ENCODE assay signal across 10 cellular contexts in the genomic region with DNA sequence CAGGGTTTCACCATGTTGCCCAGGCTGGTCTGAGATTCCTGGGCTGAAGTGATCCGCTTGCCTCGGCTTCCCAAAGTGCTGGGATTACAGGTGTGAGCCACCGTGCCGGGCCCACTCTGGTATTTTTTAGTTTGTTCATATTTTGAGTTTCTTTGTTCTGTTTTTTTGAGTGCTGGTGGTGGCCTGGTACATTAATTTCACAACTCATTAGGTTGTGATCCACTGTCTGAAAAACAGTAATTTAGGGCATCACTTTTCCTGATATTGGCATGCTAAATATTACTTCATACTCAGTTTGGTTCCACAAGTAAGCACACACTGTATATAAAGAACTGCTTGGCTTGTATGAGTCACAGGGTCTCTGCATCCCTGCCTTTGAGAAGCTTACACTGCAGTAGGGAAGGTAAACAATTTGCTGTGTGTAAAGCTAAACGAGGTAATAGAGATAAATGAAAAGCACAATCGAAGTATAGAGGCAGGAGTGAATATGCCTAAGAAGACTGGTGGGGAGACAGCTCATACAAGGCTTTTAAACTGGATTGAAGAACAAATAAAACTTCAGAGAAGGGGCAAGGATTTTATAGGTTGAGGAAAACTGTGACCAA. TPM values are rescaled to one million over a fixed set of nuclear protein-coding genes. Genes with fewer than 3 reads are reported as not detected.
A peak's percentile ranks its signal among the peaks of the same experiment; 100 is the strongest.
DNase-seq lines count a peak whose midpoint lies in the region; ATAC-seq and TF ChIP-seq lines count a peak whose summit lies in the region.
"Had no signal": no experiment of that assay in that cellular context is flagged by ENCODE, and none has a peak within 500 bp of the region (broad histone marks: within the 10 kb centered on the region; RNA-seq: fewer than 3 reads in every experiment).

No MANE protein-coding gene starts in this region.

- ATAC-seq in naive thymus-derived CD4-positive, alpha-beta T cell = peak; percentile 31
- ATAC-seq in GM18517 (IDR thresholded peaks at IDR 0.05; ENCODE audit: unreplicated experiment) (no peak), omental fat pad (ENCODE audit: low FRiP score) (no peak)

- H3K27ac ChIP-seq in ACC112 (ENCODE audit: low read depth, low read length) (0 out of 2 replicates have a peak overlapping the region, but pooled peaks have one; percentile 16), dorsolateral prefrontal cortex (peak overlapping the region in 38 of 59 donors; percentile 0 to 71 (median 30)), WERI-Rb-1 (no peak overlapping the region)
- no peak overlapping the region for H3K27ac ChIP-seq in naive thymus-derived CD4-positive, alpha-beta T cell (ENCODE audit: low read depth, low read length)

- peaks cover 30% of the 10 kb centered on the region for H3K4me1 ChIP-seq in ACC112 (ENCODE audit: control insufficient read depth, insufficient read depth, low read length, unreplicated experiment)
- peaks cover 0 to 5% of the 10 kb centered on the region in 2 donors for H3K4me1 ChIP-seq in naive thymus-derived CD4-positive, alpha-beta T cell (ENCODE audit: control insufficient read depth in 2 of 2, insufficient read depth in 2 of 2, low read length in 2 of 2)

- no peaks in the 10 kb centered on the region for H3K9me3 Mint-ChIP-seq in naive thymus-derived CD4-positive, alpha-beta T cell
- H3K9me3 Mint-ChIP-seq in activated T-helper 2 cell treated with anti-CD3 and anti-CD28 coated beads, Interferon-gamma antibody, Interleukin-2, Interleukin-4, amounts not matched to agents 10 μg/mL and 5 μg/mL and 100 μg/mL, durations not matched to agents 14 hours and 24 hours and 36 hours = no peaks in the 10 kb centered on the region
- H3K9me3 Mint-ChIP-seq: IgD-negative memory B cell had no signal

- H3K4me3 ChIP-seq in ACC112 (ENCODE audit: low read depth, low read length) (0 out of 2 replicates have a peak overlapping the region, but pooled peaks have one; percentile 15), dorsolateral prefrontal cortex (peak overlapping the region in 1 of 59 donors; percentile 4), WERI-Rb-1 (ENCODE audit: low read depth, low read length) (no peak overlapping the region)
- no peak overlapping the region for H3K4me3 ChIP-seq in naive thymus-derived CD4-positive, alpha-beta T cell (ENCODE audit: low read length)

- peaks cover 0 to 6% (median 0%) of the 10 kb centered on the region in 5 donors for H3K36me3 Mint-ChIP-seq in naive thymus-derived CD4-positive, alpha-beta T cell
- peaks cover 12% of the 10 kb centered on the region for H3K36me3 Mint-ChIP-seq in activated T-helper 2 cell treated with anti-CD3 and anti-CD28 coated beads, Interferon-gamma antibody, Interleukin-2, Interleukin-4, amounts not matched to agents 10 μg/mL and 5 μg/mL and 100 μg/mL, durations not matched to agents 14 hours and 24 hours and 36 hours (ENCODE audit: low read depth)

- H3K36me3 ChIP-seq in ACC112 (ENCODE audit: insufficient read depth, low read length) (no peaks in the 10 kb centered on the region), WERI-Rb-1 (peaks cover 26% of the 10 kb centered on the region)
- no peaks in the 10 kb centered on the region for H3K36me3 ChIP-seq in naive thymus-derived CD4-positive, alpha-beta T cell (ENCODE audit: control insufficient read depth in 2 of 3, insufficient read depth in 3 of 3, low read length in 3 of 3)

- peaks cover 36 to 64% (median 54%) of the 10 kb centered on the region in 7 donors for H3K4me1 Mint-ChIP-seq in naive thymus-derived CD4-positive, alpha-beta T cell
- peaks cover 30% of the 10 kb centered on the region for H3K4me1 Mint-ChIP-seq in activated T-helper 2 cell treated with anti-CD3 and anti-CD28 coated beads, Interferon-gamma antibody, Interleukin-2, Interleukin-4, amounts not matched to agents 10 μg/mL and 5 μg/mL and 100 μg/mL, durations not matched to agents 14 hours and 24 hours and 36 hours (ENCODE audit: low read depth)

- no peak overlapping the region for H3K4me3 Mint-ChIP-seq in naive thymus-derived CD4-positive, alpha-beta T cell
- H3K4me3 Mint-ChIP-seq in activated T-helper 2 cell treated with anti-CD3 and anti-CD28 coated beads, Interferon-gamma antibody, Interleukin-2, Interleukin-4, amounts not matched to agents 10 μg/mL and 5 μg/mL and 100 μg/mL, durations not matched to agents 14 hours and 24 hours and 36 hours (ENCODE audit: low read depth) = no peak overlapping the region
- H3K4me3 Mint-ChIP-seq: IgD-negative memory B cell had no signal

- no peak for TF ChIP-seq CTCF in dorsolateral prefrontal cortex (IDR thresholded peaks at IDR 0.05 in 54 of 56, conservative IDR thresholded peaks at IDR 0.05 in 2 of 56; ENCODE audit: low read depth in 1 of 56, partially characterized antibody in 56 of 56)
- no peak for TF ChIP-seq CTCF in WERI-Rb-1 (IDR thresholded peaks at IDR 0.05; ENCODE audit: low read depth, low read length)
- no peak for TF ChIP-seq CTCF in omental fat pad (IDR thresholded peaks at IDR 0.05)

- CTCF ChIA-PET in naive thymus-derived CD4-positive, alpha-beta T cell (lab: Charles Lee) = interaction anchor here (0.7 kb wide), 1 partner anchor 35 kb away, joined by 5 read pairs; no protein-coding TSS in a partner anchor

- POLR2A ChIA-PET in naive thymus-derived CD4-positive, alpha-beta T cell (lab: Charles Lee) = no interaction called here

- H3K27me3 Mint-ChIP-seq in naive thymus-derived CD4-positive, alpha-beta T cell = no peaks in the 10 kb centered on the region
- H3K27me3 Mint-ChIP-seq in activated T-helper 2 cell treated with anti-CD3 and anti-CD28 coated beads, Interferon-gamma antibody, Interleukin-2, Interleukin-4, amounts not matched to agents 10 μg/mL and 5 μg/mL and 100 μg/mL, durations not matched to agents 14 hours and 24 hours and 36 hours (ENCODE audit: low read depth) = no peaks in the 10 kb centered on the region
- H3K27me3 Mint-ChIP-seq: IgD-negative memory B cell had no signal

- intact Hi-C loops in dorsolateral prefrontal cortex (cut with DNase I) = loop anchor here (10.0 kb wide), 3 partner anchors 165 to 445 kb away; a partner anchor contains a TSS
- intact Hi-C loops in naive thymus-derived CD4-positive, alpha-beta T cell (cut with micrococcal nuclease) = no loop called here
- intact Hi-C loops in activated T-helper 2 cell treated with anti-CD3 and anti-CD28 coated beads, Interferon-gamma antibody, Interleukin-2, Interleukin-4, amounts not matched to agents 10 μg/mL and 5 μg/mL and 100 μg/mL, durations not matched to agents 14 hours and 24 hours and 36 hours (cut with micrococcal nuclease) = no loop called here

- DNase-seq in M059J (ENCODE audit: low read depth) = peak; percentile 61
- DNase-seq in dorsolateral prefrontal cortex = no peak
- DNase-seq in naive thymus-derived CD4-positive, alpha-beta T cell = no peak
- no peak for DNase-seq in WERI-Rb-1
- no peak for DNase-seq in activated T-helper 2 cell treated with anti-CD3 and anti-CD28 coated beads, Interferon-gamma antibody, Interleukin-2, Interleukin-4, amounts not matched to agents 10 μg/mL and 5 μg/mL and 100 μg/mL, durations not matched to agents 14 hours and 24 hours and 36 hours (ENCODE audit: low spot score)
- no peak for DNase-seq in omental fat pad (ENCODE audit: low spot score)
- DNase-seq: substantia nigra had no signal

- H2AFZ ChIP-seq in ACC112 (ENCODE audit: low read length, unreplicated experiment) = no peak overlapping the region

- H3K79me2 ChIP-seq in ACC112 (ENCODE audit: control insufficient read depth, insufficient read depth, low read length, unreplicated experiment) = peaks cover 44% of the 10 kb centered on the region

- H3K9me3 ChIP-seq in naive thymus-derived CD4-positive, alpha-beta T cell (ENCODE audit: control insufficient read depth in 2 of 3, low read length in 3 of 3) = no peaks in the 10 kb centered on the region
- H3K9me3 ChIP-seq in WERI-Rb-1 (ENCODE audit: severe bottlenecking) = no peaks in the 10 kb centered on the region

- peak overlapping the region in 7 of 9 donors; percentile 2 to 49 (median 5) for H3K27ac Mint-ChIP-seq in naive thymus-derived CD4-positive, alpha-beta T cell
- H3K27ac Mint-ChIP-seq in activated T-helper 2 cell treated with anti-CD3 and anti-CD28 coated beads, Interferon-gamma antibody, Interleukin-2, Interleukin-4, amounts not matched to agents 10 μg/mL and 5 μg/mL and 100 μg/mL, durations not matched to agents 14 hours and 24 hours and 36 hours = no peak overlapping the region

- H3K27me3 ChIP-seq in ACC112 (ENCODE audit: insufficient read depth, low read length) = no peaks in the 10 kb centered on the region
- no peaks in the 10 kb centered on the region for H3K27me3 ChIP-seq in dorsolateral prefrontal cortex
- H3K27me3 ChIP-seq in naive thymus-derived CD4-positive, alpha-beta T cell (ENCODE audit: control insufficient read depth in 2 of 2, insufficient read depth in 2 of 2, low read length in 2 of 2) = no peaks in the 10 kb centered on the region
- no peaks in the 10 kb centered on the region for H3K27me3 ChIP-seq in WERI-Rb-1 (ENCODE audit: insufficient read depth, low read depth, severe bottlenecking)

RNA-seq across cellular contexts. Expression of a gene that starts 7.7 kb away (rescaled TPM):
- total RNA-seq in M059J (2014; rRNA removed; shearing (Covaris generic)) = 22.4 and 29.1 TPM in 2 replicates
- total RNA-seq in dorsolateral prefrontal cortex (100 to 1,000 TPM in 27 of 120 experiments, 10 to 100 TPM in 93; 71.9 to 121 (median 93.6) TPM), omental fat pad (10 to 100 TPM; 21.3 to 41.9 (median 33.6) TPM)
- 10 to 100 TPM; 25.5 to 42.1 (median 41.0) TPM for total RNA-seq in naive thymus-derived CD4-positive, alpha-beta T cell
- polyA plus RNA-seq in naive thymus-derived CD4-positive, alpha-beta T cell = 10 to 100 TPM; 11.7 to 14.7 TPM
- 29.3 and 32.6 TPM in 2 replicates for total RNA-seq in activated T-helper 2 cell treated with anti-CD3 and anti-CD28 coated beads, Interferon-gamma antibody, Interleukin-2, Interleukin-4, amounts not matched to agents 10 μg/mL and 5 μg/mL and 100 μg/mL, durations not matched to agents 14 hours and 24 hours and 36 hours

Comparison
In these comparisons a context has a peak if more than half of its experiments do, and no peak if none do; other contexts are left out.
1. H3K27ac ChIP-seq: peak in ACC112 (single experiment) and dorsolateral prefrontal cortex (38 of 59); none in naive thymus-derived CD4-positive, alpha-beta T cell (single experiment) and WERI-Rb-1 (single experiment).
2. intact Hi-C loops: an anchor here in dorsolateral prefrontal cortex (10.0 kb wide); none called in naive thymus-derived CD4-positive, alpha-beta T cell and activated T-helper 2 cell treated with anti-CD3 and anti-CD28 coated beads, Interferon-gamma antibody, Interleukin-2, Interleukin-4, amounts not matched to agents 10 μg/mL and 5 μg/mL and 100 μg/mL, durations not matched to agents 14 hours and 24 hours and 36 hours.